21 cellular contexts compared by ENCODE assay signal in the genomic region with DNA sequence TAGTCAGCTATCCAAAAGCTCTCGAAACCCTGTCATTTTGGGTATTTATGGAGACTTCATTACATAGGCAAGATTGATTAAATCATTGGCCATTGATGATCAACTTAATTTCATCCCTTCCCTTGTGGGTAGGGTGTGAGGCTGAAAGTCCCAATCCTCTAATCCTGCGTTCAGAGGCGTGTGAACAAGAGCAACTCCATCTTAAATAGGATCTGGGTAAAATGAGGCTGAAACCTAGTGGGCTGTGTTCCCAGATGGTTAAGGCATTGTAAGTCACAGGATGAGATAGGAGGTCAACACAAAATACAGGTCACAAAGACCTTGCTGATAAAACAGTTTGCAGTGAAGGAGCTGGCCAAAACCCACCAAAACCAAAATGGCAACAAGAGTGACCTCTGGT.
A peak's percentile ranks its signal among the peaks of the same experiment; 100 is the strongest.
DNase-seq lines count a peak whose midpoint lies in the region; ATAC-seq, FAIRE-seq and TF ChIP-seq lines count a peak whose summit lies in the region.
"Had no signal": no experiment of that assay in that cellular context is flagged by ENCODE, and none has a peak within 500 bp of the region (broad histone marks: within the 10 kb centered on the region; RNA-seq: fewer than 3 reads in every experiment).

No MANE protein-coding gene starts in this region.

- in situ Hi-C loops in K562 (cut with MboI): no loop called here

- H3F3A ChIP-seq in SK-N-SH (replicated peaks; ENCODE audit: insufficient read depth): peaks cover 6% of the 10 kb centered on the region

- POLR2A ChIA-PET in SK-N-SH (lab: Yijun Ruan, JAX) (no interaction called here), K562 (lab: Yijun Ruan, JAX) (no interaction called here)

- H3K4me2 ChIP-seq in SK-N-SH (no peak overlapping the region), K562 (ENCODE audit: insufficient read depth, low read length) (no peak overlapping the region)
- H3K4me2 ChIP-seq: A549; BLaER1 treated with 17β-estradiol and CSF1 and Interleukin-3, amounts not matched to agents 10 nM and 100 nM had no signal

- H3K4me3 ChIP-seq in SK-N-SH (ENCODE audit: low read depth in 2 of 2, low read length in 1 of 2) (no peak overlapping the region), K562 (no peak overlapping the region)
- H3K4me3 ChIP-seq: A549; BLaER1 treated with 17β-estradiol and CSF1 and Interleukin-3, amounts not matched to agents 10 nM and 100 nM; GM12878 had no signal

- peaks cover 0 to under 1% of the 10 kb centered on the region in 2 experiments for H3K36me3 ChIP-seq in SK-N-SH (replicated peaks in 1 of 2; ENCODE audit: control insufficient read depth in 1 of 2, insufficient read depth in 2 of 2, low read length in 1 of 2)
- no peaks in the 10 kb centered on the region for H3K36me3 ChIP-seq in K562 (ENCODE audit: control insufficient read depth, insufficient read depth, low read length)
- H3K36me3 ChIP-seq: BLaER1 treated with 17β-estradiol and CSF1 and Interleukin-3, amounts not matched to agents 10 nM and 100 nM had no signal

- no peak for TF ChIP-seq CTCF in SK-N-SH (IDR thresholded peaks at IDR 0.05)
- TF ChIP-seq CTCF in K562 (IDR thresholded peaks at IDR 0.05 in 2 of 3, conservative IDR thresholded peaks at IDR 0.05 in 1 of 3; ENCODE audit: insufficient read depth in 2 of 3, low read depth in 1 of 3, low read length in 3 of 3): no peak

- H3K79me2 ChIP-seq in SK-N-SH (ENCODE audit: insufficient read depth) (no peaks in the 10 kb centered on the region), K562 (ENCODE audit: control insufficient read depth, insufficient read depth, low read length) (no peaks in the 10 kb centered on the region)

- TF ChIP-seq RAD21 in SK-N-SH (IDR thresholded peaks at IDR 0.05; ENCODE audit: low read length) (no peak), K562 (CRISPR knock-in tag; conservative IDR thresholded peaks at IDR 0.05 in 1 of 2, IDR thresholded peaks at IDR 0.05 in 1 of 2) (no peak)

- H3K9me3 ChIP-seq in SK-N-SH (no peaks in the 10 kb centered on the region), K562 (replicated peaks; ENCODE audit: control insufficient read depth, insufficient read depth, low read depth, low read length) (no peaks in the 10 kb centered on the region)
- H3K9me3 ChIP-seq: A549 had no signal

- H3K9me2 ChIP-seq in SK-N-SH: no peaks in the 10 kb centered on the region

- no peak for FAIRE-seq in K562 (lab: Jason Lieb, UNC)
- FAIRE-seq: A549, GM12878, GM12892, GM18507 had no signal

- H3K9me1 ChIP-seq in K562 (ENCODE audit: control insufficient read depth, insufficient read depth, low read length): no peaks in the 10 kb centered on the region

- no TSS peak for BruUV-seq in K562 (replicated peaks; lab: Mats Ljungman, UMichigan)

- H2AFZ ChIP-seq in SK-N-SH (ENCODE audit: low read depth): peak overlapping the region; percentile 38; the same call in 1 of the 2 replicates
- H2AFZ ChIP-seq in K562 (ENCODE audit: low read depth, low read length): no peak overlapping the region

- H3K27ac ChIP-seq in SK-N-SH (ENCODE audit: low read depth in 2 of 2, low read length in 1 of 2) (no peak overlapping the region), K562 (ENCODE audit: extremely low read depth, low read depth, low read length) (no peak overlapping the region)
- H3K27ac ChIP-seq: 22Rv1; A549; BLaER1 treated with 17β-estradiol and CSF1 and Interleukin-3, amounts not matched to agents 10 nM and 100 nM; C4-2B had no signal

- H3K27me3 ChIP-seq in SK-N-SH (ENCODE audit: insufficient read depth) (no peaks in the 10 kb centered on the region), K562 (ENCODE audit: control insufficient read depth in 2 of 2, insufficient read depth in 2 of 2, low read length in 2 of 2) (no peaks in the 10 kb centered on the region)
- H3K27me3 ChIP-seq: BLaER1 treated with 17β-estradiol and CSF1 and Interleukin-3, amounts not matched to agents 10 nM and 100 nM had no signal

- H3K4me1 ChIP-seq in SK-N-SH (ENCODE audit: control insufficient read depth in 1 of 2, insufficient read depth in 2 of 2, low read depth in 1 of 2, low read length in 1 of 2): no peaks in the 10 kb centered on the region; a peak in 1 of 4 replicates
- H3K4me1 ChIP-seq in K562 (replicated peaks in 1 of 2; ENCODE audit: control insufficient read depth in 2 of 2, insufficient read depth in 2 of 2, low read length in 2 of 2): no peaks in the 10 kb centered on the region
- H3K4me1 ChIP-seq: A549 had no signal

- DNase-seq in SK-N-SH: no peak
- DNase-seq in K562 (ENCODE audit: extremely low read depth in 1 of 4, low spot score in 3 of 4): no peak
- no peak for DNase-seq in inferior parietal cortex (ENCODE audit: extremely low spot score)
- DNase-seq: CD4-positive, alpha-beta memory T cell; CD8-positive, alpha-beta memory T cell; COR-L47; DMS 273 treated with DMSO at 0.1 percent for 48 hours; DMS153; DMS79; DND-41; EL; GDM1 had no signal

- TF ChIP-seq EP300 in SK-N-SH (IDR thresholded peaks at IDR 0.05; ENCODE audit: borderline replicate concordance in 1 of 2, low read depth in 1 of 2, low read length in 1 of 2) (no peak), K562 (IDR thresholded peaks at IDR 0.05; ENCODE audit: low read length) (no peak)

- TF ChIP-seq POLR2A in K562 (conservative IDR thresholded peaks at IDR 0.05): no peak

- H3K9ac ChIP-seq in SK-N-SH (no peak overlapping the region), K562 (ENCODE audit: insufficient read depth in 1 of 2, low read depth in 2 of 2, low read length in 2 of 2) (no peak overlapping the region)
- H3K9ac ChIP-seq: BLaER1 treated with 17β-estradiol and CSF1 and Interleukin-3, amounts not matched to agents 10 nM and 100 nM had no signal

- no peaks in the 10 kb centered on the region for H4K20me1 ChIP-seq in SK-N-SH (ENCODE audit: insufficient read depth)
- no peaks in the 10 kb centered on the region for H4K20me1 ChIP-seq in K562 (replicated peaks; ENCODE audit: control insufficient read depth, insufficient read depth, low read length)
- H4K20me1 ChIP-seq: BLaER1 treated with 17β-estradiol and CSF1 and Interleukin-3, amounts not matched to agents 10 nM and 100 nM had no signal

- WGBS in SK-N-SH (ENCODE audit: low lambda C conversion rate): 76% methylated on average over 3 of the region's 3 CpGs
- 0% methylated on average over 3 of the region's 3 CpGs for WGBS in K562 (ENCODE audit: insufficient coverage, low coverage, missing lambda C conversion rate)

- intact Hi-C loops in K562 (cut with micrococcal nuclease): no loop called here

- CTCF ChIA-PET in SK-N-SH (lab: Yijun Ruan, JAX): no interaction called here
- CTCF ChIA-PET in K562 (lab: Yijun Ruan, JAX; ENCODE audit: low intra/inter-chr PET ratio): interaction anchor here (0.7 kb wide), 1 partner anchor 621 kb away, joined by 4 read pairs; no protein-coding TSS in a partner anchor

- ATAC-seq in SK-N-SH treated with all-trans-retinoic acid at 6 μM for 48 hours (no peak), K562 (no peak), GM21390 (IDR thresholded peaks at IDR 0.05; ENCODE audit: unreplicated experiment) (no peak)
- ATAC-seq: A549, GM12878 had no signal

TF ChIP-seq in SK-N-SH, 30 proteins besides CTCF, POLR2A, EP300 and RAD21 (continues in another document):
- no peak for TF ChIP-seq FOSL2 (IDR thresholded peaks at IDR 0.05; ENCODE audit: borderline replicate concordance, low read depth)
- TF ChIP-seq SMC3 (IDR thresholded peaks at IDR 0.05; ENCODE audit: low read depth, low read length): no peak
- TF ChIP-seq YY1 (IDR thresholded peaks at IDR 0.05; ENCODE audit: low read depth): no peak
- TF ChIP-seq USF2 (IDR thresholded peaks at IDR 0.05; ENCODE audit: borderline replicate concordance, low read depth, low read length): no peak
- TF ChIP-seq NRF1 (IDR thresholded peaks at IDR 0.05; ENCODE audit: low read depth, low read length): no peak
- TF ChIP-seq RXRA (IDR thresholded peaks at IDR 0.05; ENCODE audit: borderline replicate concordance, low read depth): no peak

TF ChIP-seq in SK-N-SH treated with all-trans-retinoic acid at 6 μM for 48 hours, 23 proteins besides CTCF, POLR2A, EP300 and RAD21 (continues in another document):
- TF ChIP-seq ISL1 (CRISPR knock-in tag; IDR thresholded peaks at IDR 0.05): no peak
- TF ChIP-seq ZNF565 (CRISPR knock-in tag; conservative IDR thresholded peaks at IDR 0.05; ENCODE audit: low read depth): no peak
- no peak for TF ChIP-seq ZFP3 (CRISPR knock-in tag; IDR thresholded peaks at IDR 0.05)
- no peak for TF ChIP-seq SNAI2 (CRISPR knock-in tag; IDR thresholded peaks at IDR 0.05)
- TF ChIP-seq ZNF8 (CRISPR knock-in tag; IDR thresholded peaks at IDR 0.05): no peak
- TF ChIP-seq, protein P1, sequence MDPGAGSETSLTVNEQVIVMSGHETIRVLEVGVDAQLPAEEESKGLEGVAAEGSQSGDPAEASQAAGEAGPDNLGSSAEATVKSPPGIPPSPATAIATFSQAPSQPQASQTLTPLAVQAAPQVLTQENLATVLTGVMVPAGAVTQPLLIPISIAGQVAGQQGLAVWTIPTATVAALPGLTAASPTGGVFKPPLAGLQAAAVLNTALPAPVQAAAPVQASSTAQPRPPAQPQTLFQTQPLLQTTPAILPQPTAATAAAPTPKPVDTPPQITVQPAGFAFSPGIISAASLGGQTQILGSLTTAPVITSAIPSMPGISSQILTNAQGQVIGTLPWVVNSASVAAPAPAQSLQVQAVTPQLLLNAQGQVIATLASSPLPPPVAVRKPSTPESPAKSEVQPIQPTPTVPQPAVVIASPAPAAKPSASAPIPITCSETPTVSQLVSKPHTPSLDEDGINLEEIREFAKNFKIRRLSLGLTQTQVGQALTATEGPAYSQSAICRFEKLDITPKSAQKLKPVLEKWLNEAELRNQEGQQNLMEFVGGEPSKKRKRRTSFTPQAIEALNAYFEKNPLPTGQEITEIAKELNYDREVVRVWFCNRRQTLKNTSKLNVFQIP (CRISPR knock-in tag; IDR thresholded peaks at IDR 0.05; ENCODE audit: borderline replicate concordance, low read depth): no peak

TF ChIP-seq in K562, 482 proteins besides CTCF, POLR2A, EP300 and RAD21:
- peak; percentile 66; the same call in 1 of the 2 replicates for TF ChIP-seq ZNF311 (CRISPR knock-in tag; IDR thresholded peaks at IDR 0.05)
- no peak for TF ChIP-seq NONO (IDR thresholded peaks at IDR 0.05; ENCODE audit: low read depth in 2 of 2, low read length in 1 of 2)
- no peak for TF ChIP-seq ARID3A (IDR thresholded peaks at IDR 0.05; ENCODE audit: borderline replicate concordance, low read depth, low read length)
- TF ChIP-seq ZNF695 (CRISPR knock-in tag; IDR thresholded peaks at IDR 0.05): peak; percentile 89; the same call in 1 of the 2 replicates
